Comparison of ENCODE assay signal across 24 cellular contexts in genomic region chr5:1548702-1549523, GRCh38. TPM values are rescaled to one million over a fixed set of nuclear protein-coding genes. Genes with fewer than 3 reads are reported as not detected.
DNase-seq lines count a peak whose midpoint lies in the region; ATAC-seq and TF ChIP-seq lines count a peak whose summit lies in the region.
"Had no signal": no experiment of that assay in that cellular context is flagged by ENCODE, and none has a peak within 500 bp of the region (broad histone marks: within the 10 kb centered on the region; RNA-seq: fewer than 3 reads in every experiment).

No MANE protein-coding gene starts in this region.

- no peaks in the 10 kb centered on the region for H3K36me3 ChIP-seq in RWPE2 (ENCODE audit: low read depth)
- no peaks in the 10 kb centered on the region for H3K36me3 ChIP-seq in gastroesophageal sphincter
- H3K36me3 ChIP-seq: adrenal gland, HAP-1, prostate gland, stomach had no signal

- H3K9me3 ChIP-seq in RWPE2 (ENCODE audit: severe bottlenecking) (no peaks in the 10 kb centered on the region), gastroesophageal sphincter (no peaks in the 10 kb centered on the region)
- H3K9me3 ChIP-seq: adrenal gland, HAP-1, prostate gland, stomach had no signal

- TF ChIP-seq CTCF in RWPE2 (IDR thresholded peaks at IDR 0.05; ENCODE audit: poor library complexity, severe bottlenecking): no peak
- no peak for TF ChIP-seq CTCF in gastroesophageal sphincter (IDR thresholded peaks at IDR 0.05)

- 87 to 91% methylated on average over 17 of the region's 35 CpGs for WGBS in gastroesophageal sphincter (ENCODE audit: low coverage in 1 of 2), 2 donors

- ATAC-seq in RWPE2 (ENCODE audit: low read depth) (no peak), left colon (peak; percentile 72), gastroesophageal sphincter (no peak)

- peaks cover 16% of the 10 kb centered on the region for H3K4me1 ChIP-seq in RWPE2 (ENCODE audit: insufficient read depth, poor library complexity, severe bottlenecking)
- H3K4me1 ChIP-seq in gastroesophageal sphincter: peaks cover 0 to 12% (median 4%) of the 10 kb centered on the region in 3 donors
- H3K4me1 ChIP-seq: adrenal gland, HAP-1, prostate gland had no signal

- intact Hi-C loops in left colon (cut with DNase I, micrococcal nuclease) (no loop called here), posterior vena cava (cut with DNase I) (no loop called here)

- H3K4me3 ChIP-seq in RWPE2 (ENCODE audit: severe bottlenecking): no peak overlapping the region
- H3K4me3 ChIP-seq in gastroesophageal sphincter: no peak overlapping the region
- H3K4me3 ChIP-seq: adrenal gland, dorsolateral prefrontal cortex, HAP-1, hepatocyte, prostate gland, smooth muscle cell, stomach had no signal

- H3K27me3 ChIP-seq in RWPE2 (ENCODE audit: insufficient read depth, poor library complexity, severe bottlenecking) (no peaks in the 10 kb centered on the region), gastroesophageal sphincter (peaks cover 26% of the 10 kb centered on the region)
- H3K27me3 ChIP-seq: adrenal gland, hepatocyte had no signal

- no peak for TF ChIP-seq POLR2A in gastroesophageal sphincter (IDR thresholded peaks at IDR 0.05)

- no peak for TF ChIP-seq EP300 in gastroesophageal sphincter (IDR thresholded peaks at IDR 0.05)

- H3K27ac ChIP-seq in RWPE2 (ENCODE audit: poor library complexity, severe bottlenecking): no peak overlapping the region
- H3K27ac ChIP-seq in gastroesophageal sphincter: no peak overlapping the region
- H3K27ac ChIP-seq: adrenal gland, dorsolateral prefrontal cortex, epithelial cell of prostate, hepatocyte, prostate gland, stomach had no signal

- DNase-seq in ELF-1 (ENCODE audit: low read depth, low spot score) (peak; percentile 61), RWPE2 (ENCODE audit: low spot score) (peak; percentile 66), left colon (no peak), posterior vena cava (ENCODE audit: low spot score) (peak; percentile 70), HT-29 (ENCODE audit: low spot score) (no peak), hepatic stellate cell (ENCODE audit: low spot score) (no peak), AG08396 (ENCODE audit: low spot score) (no peak)
- DNase-seq: activated CD4-positive, alpha-beta T cell treated with anti-CD3 and anti-CD28 coated beads, Interleukin-2, amount 10 ng/mL, durations not matched to agents 24 days and 14 days; activated gamma-delta T cell; activated T-cell treated with anti-CD3 and anti-CD28 coated beads for 4 hours; AML-193; mesenchymal stem cell; nephron progenitor cell; stimulated activated CD4-positive, alpha-beta T cell treated with anti-CD3 and anti-CD28 coated beads, Interleukin-4, amount 100 ng/mL, for 4 hours; stomach; T-helper 1 cell had no signal

RNA-seq across cellular contexts. Expression of gene LPCAT1, which starts 25.2 kb away (rescaled TPM):
- total RNA-seq in left colon: 10 to 100 TPM; 13.8 to 16.7 TPM
- total RNA-seq in posterior vena cava: 10 to 100 TPM; 30.8 to 36.9 TPM
- 48.9 and 49.1 TPM in 2 replicates for total RNA-seq in HT-29 (2014; rRNA removed; shearing (Covaris generic))
- total RNA-seq in gastroesophageal sphincter: 10 to 100 TPM; 20.3 to 52.6 (median 31.8) TPM

Comparison
In these comparisons a context has a peak if more than half of its experiments do, and no peak if none do; other contexts are left out.
1. DNase-seq: peak in ELF-1 (single experiment), RWPE2 (single experiment) and posterior vena cava (single experiment); none in left colon (0 of 2), HT-29 (single experiment), hepatic stellate cell (single experiment) and AG08396 (single experiment).